ENCODE assay signal across 8 cellular contexts in genomic region chr6:156779206-156780116, GRCh38. TPM values are rescaled to one million over a fixed set of nuclear protein-coding genes. Genes with fewer than 3 reads are reported as not detected.
DNase-seq lines count a peak whose midpoint lies in the region; ATAC-seq and TF ChIP-seq lines count a peak whose summit lies in the region.

No MANE protein-coding gene starts in this region.

- TF ChIP-seq CTCF in AG04449 (IDR thresholded peaks at IDR 0.05; ENCODE audit: insufficient read depth, low read length, missing control alignments) (no peak), fibroblast of pulmonary artery (IDR thresholded peaks at IDR 0.05; ENCODE audit: low read length, missing control alignments) (no peak), neural progenitor cell (IDR thresholded peaks at IDR 0.05) (no peak)

- H2AFZ ChIP-seq in neural progenitor cell (replicated peaks), result no peak overlapping the region

- DNase-seq in AG04449 (ENCODE audit: low read depth, low spot score) (no peak), GM19238 (ENCODE audit: insufficient read length, low spot score) (peak; percentile 40), NCI-H82 (lab: John Stamatoyannopoulos, UW) (peak; percentile 71), activated T-helper 1 cell treated with Interleukin-2 at 50 U/mL for 16 hours (ENCODE audit: low read depth) (peak; percentile 34), fibroblast of pulmonary artery (ENCODE audit: low read depth) (no peak), neural progenitor cell (ENCODE audit: low spot score) (peak; percentile 57), superior temporal gyrus (ENCODE audit: extremely low spot score) (peak; percentile 10)

- POLR2A ChIA-PET in AG04449 (lab: Yijun Ruan, JAX), result interaction anchor here (0.7 kb wide), 1 partner anchor 10 kb away, joined by 3 read pairs; no protein-coding TSS in a partner anchor

- H3K9me3 Mint-ChIP-seq in neural progenitor cell, result no peaks in the 10 kb centered on the region

- CTCF ChIA-PET in AG04449 (lab: Yijun Ruan, JAX), result interaction anchor here (0.7 to 1.2 kb wide), 4 partner anchors 240 to 1451 kb away, joined by 3 to 4 read pairs (median 3); no protein-coding TSS in a partner anchor

- peak overlapping the region; percentile 84 for H3K4me2 ChIP-seq in neural progenitor cell

- peaks cover 90% of the 10 kb centered on the region for H3K79me2 ChIP-seq in neural progenitor cell (ENCODE audit: low read depth)

- no peaks in the 10 kb centered on the region for H3K9me3 ChIP-seq in neural progenitor cell (ENCODE audit: low read depth)

- peak overlapping the region; percentile 33 for H3K27ac Mint-ChIP-seq in neural progenitor cell

- H3K27me3 ChIP-seq in neural progenitor cell, result no peaks in the 10 kb centered on the region

- peaks cover 15% of the 10 kb centered on the region for H3K27me3 Mint-ChIP-seq in neural progenitor cell (ENCODE audit: insufficient read depth, low read depth)

- peaks cover 65% of the 10 kb centered on the region for H4K20me1 ChIP-seq in neural progenitor cell (ENCODE audit: low read depth)

- H3F3A ChIP-seq in neural progenitor cell (ENCODE audit: low read depth), result peaks cover 41% of the 10 kb centered on the region

- no peaks in the 10 kb centered on the region for H3K36me3 Mint-ChIP-seq in neural progenitor cell

- H3K27ac ChIP-seq in neural progenitor cell, result peak overlapping the region; percentile 77

- ATAC-seq in HG02571 (IDR thresholded peaks at IDR 0.05; ENCODE audit: unreplicated experiment), result no peak

- peak overlapping the region; percentile 78 for H3K9ac ChIP-seq in neural progenitor cell

- H3K4me3 Mint-ChIP-seq in neural progenitor cell, result peak overlapping the region; percentile 92

- peaks cover 60% of the 10 kb centered on the region for H3K4me1 Mint-ChIP-seq in neural progenitor cell

- no peaks in the 10 kb centered on the region for H3K36me3 ChIP-seq in neural progenitor cell

- peaks cover 60% of the 10 kb centered on the region for H3K4me1 ChIP-seq in neural progenitor cell

- H3K4me3 ChIP-seq in AG04449 (ENCODE audit: low read depth, low read length) (peak overlapping the region; percentile 77), fibroblast of pulmonary artery (replicated peaks; ENCODE audit: low read depth, low read length) (peak overlapping the region; percentile 72), neural progenitor cell (peak overlapping the region; percentile 93)

RNA-seq across cellular contexts. Expression of gene ARID1B, which starts 2.3 kb away (rescaled TPM):
- 52.8 and 62.1 TPM in 2 replicates for total RNA-seq in neural progenitor cell (ENCODE audit: low replicate concordance)

Comparison
In these comparisons a context has a peak if more than half of its experiments do, and no peak if none do; other contexts are left out.
1. DNase-seq: peak in GM19238 (single experiment), NCI-H82 (single experiment), activated T-helper 1 cell treated with Interleukin-2 at 50 U/mL for 16 hours (single experiment), neural progenitor cell (single experiment) and superior temporal gyrus (single experiment); none in AG04449 (single experiment) and fibroblast of pulmonary artery (single experiment).
2. Peak in every context shown above with its lines, with median percentiles within 50 percentile points of each other: H3K4me3 ChIP-seq.